ENCODE assay signal across 18 cellular contexts in the genomic region with DNA sequence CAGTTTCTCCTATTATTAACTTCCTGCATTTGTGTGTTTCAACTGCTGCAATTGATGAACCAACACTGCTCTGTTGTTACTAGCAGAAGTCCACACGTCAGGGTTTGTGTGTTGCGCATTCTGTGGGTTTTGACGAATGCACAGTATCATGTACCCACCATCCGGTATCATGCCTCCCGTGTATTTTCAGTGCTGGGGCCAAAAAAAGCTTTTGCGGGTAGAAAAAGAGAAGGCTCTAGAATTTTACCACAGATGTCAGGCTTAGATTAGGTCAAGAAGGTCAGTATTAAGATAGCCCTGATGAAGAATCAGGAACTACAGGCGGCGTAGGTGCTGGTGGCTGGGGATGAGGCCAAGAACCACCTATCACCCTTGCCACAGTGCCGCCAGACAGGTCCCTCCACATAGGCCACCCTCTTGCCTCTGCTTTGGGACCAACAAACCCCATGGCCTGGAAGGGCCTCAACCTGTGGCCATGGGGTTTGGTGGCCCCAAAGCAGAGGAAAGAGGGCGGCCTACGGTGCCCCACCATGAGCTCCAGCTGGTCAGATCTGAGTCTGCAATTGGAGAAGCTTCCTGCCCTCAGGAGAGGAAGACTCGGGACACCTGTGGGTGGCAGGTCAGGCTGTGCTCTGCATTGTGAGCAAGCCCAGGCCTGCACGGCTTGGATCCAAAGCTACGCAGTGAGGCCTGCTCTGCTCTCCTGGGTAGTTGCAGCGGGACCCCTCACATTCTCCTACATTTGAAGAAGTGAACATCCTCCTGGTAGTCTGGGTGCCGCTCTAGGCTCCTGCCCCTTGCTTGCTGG.
DNase-seq lines count a peak whose midpoint lies in the region; TF ChIP-seq lines count a peak whose summit lies in the region.
"Had no signal": no experiment of that assay in that cellular context is flagged by ENCODE, and none has a peak within 500 bp of the region (broad histone marks: within the 10 kb centered on the region; RNA-seq: fewer than 3 reads in every experiment).

No MANE protein-coding gene starts in this region.

- intact Hi-C loops in A673 (cut with micrococcal nuclease; ENCODE audit: unreplicated experiment) = no loop called here

- no peak overlapping the region for H2AFZ ChIP-seq in osteoblast (ENCODE audit: low read length)
- H2AFZ ChIP-seq: parathyroid adenoma had no signal

- no peaks in the 10 kb centered on the region for H4K20me1 ChIP-seq in osteoblast (ENCODE audit: insufficient read depth, low read length)

- H3K4me3 ChIP-seq in osteoblast (ENCODE audit: insufficient read depth, low read length) (no peak overlapping the region), foreskin fibroblast (ENCODE audit: low read depth in 1 of 2, low read length in 2 of 2) (no peak overlapping the region), A673 (ENCODE audit: low read depth, low read length, poor library complexity, severe bottlenecking) (no peak overlapping the region)
- H3K4me3 ChIP-seq: ascending aorta, SJCRH30, smooth muscle cell had no signal

- H3K36me3 ChIP-seq in osteoblast (ENCODE audit: insufficient read depth, low read length) (peaks cover 6% of the 10 kb centered on the region), A673 (ENCODE audit: insufficient read depth, low read length, poor library complexity, severe bottlenecking) (no peaks in the 10 kb centered on the region)
- H3K36me3 ChIP-seq: ascending aorta, SJCRH30 had no signal

- peaks cover 68% of the 10 kb centered on the region for H3K36me3 Mint-ChIP-seq in endothelial cell (ENCODE audit: low read depth, unreplicated experiment)
- peaks cover 64% of the 10 kb centered on the region for H3K36me3 Mint-ChIP-seq in activated naive CD4-positive, alpha-beta T cell treated with anti-CD3 and anti-CD28 coated beads, Interleukin-2, amount 10 ng/mL, durations not matched to agents 7 days and 5 days

- H3K27ac ChIP-seq in osteoblast (ENCODE audit: low read depth, low read length) = no peak overlapping the region
- H3K27ac ChIP-seq in A673 (ENCODE audit: low read depth, low read length, poor library complexity, severe bottlenecking) = no peak overlapping the region
- H3K27ac ChIP-seq: ascending aorta, epithelial cell of prostate, parathyroid adenoma, SJCRH30 had no signal

- POLR2A ChIA-PET in A673 (lab: Charles Lee; ENCODE audit: low non-redundant PET) = no interaction called here

- no TSS peak for BruUV-seq in A673 (replicated peaks; lab: Mats Ljungman, UMichigan)

- H3K4me3 Mint-ChIP-seq in endothelial cell (ENCODE audit: unreplicated experiment) = peak overlapping the region; percentile 31
- no peak overlapping the region for H3K4me3 Mint-ChIP-seq in activated naive CD4-positive, alpha-beta T cell treated with anti-CD3 and anti-CD28 coated beads, Interleukin-2, amount 10 ng/mL, durations not matched to agents 7 days and 5 days
- H3K4me3 Mint-ChIP-seq: activated CD4-positive, alpha-beta memory T cell treated with anti-CD3 and anti-CD28 coated beads for 36 hours; activated T-helper 17 cell treated with anti-CD3 and anti-CD28 coated beads, Interleukin-2, amount 50 U/mL, for 72 hours had no signal

- CTCF ChIA-PET in activated naive CD4-positive, alpha-beta T cell treated with anti-CD3 and anti-CD28 coated beads, Interleukin-2, amount 10 ng/mL, durations not matched to agents 7 days and 5 days (lab: Charles Lee) = interaction anchor here (1.0 to 1.9 kb wide), 3 partner anchors 15 to 19 kb away, joined by 3 to 5 read pairs (median 3); no protein-coding TSS in a partner anchor
- CTCF ChIA-PET in A673 (lab: Charles Lee) = no interaction called here

- H3K9me3 ChIP-seq in osteoblast (ENCODE audit: low read depth, low read length) = no peaks in the 10 kb centered on the region
- H3K9me3 ChIP-seq in A673 (ENCODE audit: low read depth, low read length, poor library complexity, severe bottlenecking) = no peaks in the 10 kb centered on the region
- H3K9me3 ChIP-seq: ascending aorta, SJCRH30 had no signal

- no peaks in the 10 kb centered on the region for H3K79me2 ChIP-seq in osteoblast (ENCODE audit: insufficient read depth, low read length)
- H3K79me2 ChIP-seq: parathyroid adenoma had no signal

- peaks cover 11% of the 10 kb centered on the region for H3K27me3 Mint-ChIP-seq in endothelial cell (ENCODE audit: unreplicated experiment)
- no peaks in the 10 kb centered on the region for H3K27me3 Mint-ChIP-seq in activated naive CD4-positive, alpha-beta T cell treated with anti-CD3 and anti-CD28 coated beads, Interleukin-2, amount 10 ng/mL, durations not matched to agents 7 days and 5 days
- H3K27me3 Mint-ChIP-seq: activated CD4-positive, alpha-beta memory T cell treated with anti-CD3 and anti-CD28 coated beads for 36 hours; activated T-helper 17 cell treated with anti-CD3 and anti-CD28 coated beads, Interleukin-2, amount 50 U/mL, for 72 hours had no signal

- H3K9me3 Mint-ChIP-seq in endothelial cell (ENCODE audit: unreplicated experiment) = no peaks in the 10 kb centered on the region
- no peaks in the 10 kb centered on the region for H3K9me3 Mint-ChIP-seq in activated naive CD4-positive, alpha-beta T cell treated with anti-CD3 and anti-CD28 coated beads, Interleukin-2, amount 10 ng/mL, durations not matched to agents 7 days and 5 days
- H3K9me3 Mint-ChIP-seq: activated CD4-positive, alpha-beta memory T cell treated with anti-CD3 and anti-CD28 coated beads for 36 hours; activated T-helper 17 cell treated with anti-CD3 and anti-CD28 coated beads, Interleukin-2, amount 50 U/mL, for 72 hours had no signal

- H3K4me1 ChIP-seq in osteoblast (ENCODE audit: insufficient read depth, low read length) (no peaks in the 10 kb centered on the region), A673 (ENCODE audit: insufficient read depth, low read length, poor library complexity, severe bottlenecking) (no peaks in the 10 kb centered on the region)
- H3K4me1 ChIP-seq: parathyroid adenoma, SJCRH30 had no signal

- peaks cover 60% of the 10 kb centered on the region for H3K4me1 Mint-ChIP-seq in endothelial cell (ENCODE audit: unreplicated experiment)
- H3K4me1 Mint-ChIP-seq in activated naive CD4-positive, alpha-beta T cell treated with anti-CD3 and anti-CD28 coated beads, Interleukin-2, amount 10 ng/mL, durations not matched to agents 7 days and 5 days = peaks cover 36% of the 10 kb centered on the region

- TF ChIP-seq CTCF in endothelial cell (IDR thresholded peaks at IDR 0.05; ENCODE audit: unreplicated experiment) (no peak), osteoblast (IDR thresholded peaks at IDR 0.05; ENCODE audit: extremely low read depth, low read depth, low read length) (no peak), foreskin fibroblast (IDR thresholded peaks at IDR 0.05; ENCODE audit: low read depth, low read length) (no peak), A673 (conservative IDR thresholded peaks at IDR 0.05; ENCODE audit: low read depth, low read length) (no peak)

- H3K27me3 ChIP-seq in osteoblast (ENCODE audit: insufficient read depth, low read length) (no peaks in the 10 kb centered on the region), A673 (replicated peaks; ENCODE audit: insufficient read depth, low read depth, low read length, poor library complexity) (no peaks in the 10 kb centered on the region)
- H3K27me3 ChIP-seq: ascending aorta, SJCRH30 had no signal

- H3K27ac Mint-ChIP-seq in endothelial cell (ENCODE audit: unreplicated experiment) = peak overlapping the region; percentile 13
- H3K27ac Mint-ChIP-seq in activated naive CD4-positive, alpha-beta T cell treated with anti-CD3 and anti-CD28 coated beads, Interleukin-2, amount 10 ng/mL, durations not matched to agents 7 days and 5 days = no peak overlapping the region
- H3K27ac Mint-ChIP-seq: activated CD4-positive, alpha-beta memory T cell treated with anti-CD3 and anti-CD28 coated beads for 36 hours; activated T-helper 17 cell treated with anti-CD3 and anti-CD28 coated beads, Interleukin-2, amount 50 U/mL, for 72 hours had no signal

- no peak overlapping the region for H3K4me2 ChIP-seq in osteoblast (ENCODE audit: insufficient read depth, low read length)
- H3K4me2 ChIP-seq: smooth muscle cell had no signal

- DNase-seq in CMK (ENCODE audit: low read depth) (peak; percentile 64), OCI-M1 (lab: John Stamatoyannopoulos, UW) (peak; percentile 32), endothelial cell (ENCODE audit: low spot score) (no peak), osteoblast (ENCODE audit: insufficient read length, low spot score, missing footprints) (peak; percentile 62), foreskin fibroblast (no peak), NCI-H2029 (lab: John Stamatoyannopoulos, UW) (no peak), A673 (ENCODE audit: low spot score) (no peak)
- no peak for DNase-seq in activated naive CD4-positive, alpha-beta T cell treated with anti-CD3 and anti-CD28 coated beads, Interleukin-2, amount 10 ng/mL, durations not matched to agents 7 days and 5 days
- DNase-seq: activated CD4-positive, alpha-beta memory T cell treated with anti-CD3 and anti-CD28 coated beads for 36 hours; HCEC 1CT; SJCRH30; stimulated activated naive CD8-positive, alpha-beta T cell treated with anti-CD3 and anti-CD28 coated beads, Interleukin-15, Interleukin-2, amounts not matched to agents 100 U/mL and 50 U/mL, for 24 hours; T1000 had no signal

Comparison
In these comparisons a context has a peak if more than half of its experiments do, and no peak if none do; other contexts are left out.
1. DNase-seq: peak in CMK (single experiment), OCI-M1 (single experiment) and osteoblast (single experiment); none in endothelial cell (single experiment), foreskin fibroblast (0 of 2), NCI-H2029 (single experiment), activated naive CD4-positive, alpha-beta T cell treated with anti-CD3 and anti-CD28 coated beads, Interleukin-2, amount 10 ng/mL, durations not matched to agents 7 days and 5 days (single experiment) and A673 (single experiment).